9 cellular contexts compared by ENCODE assay signal in the genomic region with DNA sequence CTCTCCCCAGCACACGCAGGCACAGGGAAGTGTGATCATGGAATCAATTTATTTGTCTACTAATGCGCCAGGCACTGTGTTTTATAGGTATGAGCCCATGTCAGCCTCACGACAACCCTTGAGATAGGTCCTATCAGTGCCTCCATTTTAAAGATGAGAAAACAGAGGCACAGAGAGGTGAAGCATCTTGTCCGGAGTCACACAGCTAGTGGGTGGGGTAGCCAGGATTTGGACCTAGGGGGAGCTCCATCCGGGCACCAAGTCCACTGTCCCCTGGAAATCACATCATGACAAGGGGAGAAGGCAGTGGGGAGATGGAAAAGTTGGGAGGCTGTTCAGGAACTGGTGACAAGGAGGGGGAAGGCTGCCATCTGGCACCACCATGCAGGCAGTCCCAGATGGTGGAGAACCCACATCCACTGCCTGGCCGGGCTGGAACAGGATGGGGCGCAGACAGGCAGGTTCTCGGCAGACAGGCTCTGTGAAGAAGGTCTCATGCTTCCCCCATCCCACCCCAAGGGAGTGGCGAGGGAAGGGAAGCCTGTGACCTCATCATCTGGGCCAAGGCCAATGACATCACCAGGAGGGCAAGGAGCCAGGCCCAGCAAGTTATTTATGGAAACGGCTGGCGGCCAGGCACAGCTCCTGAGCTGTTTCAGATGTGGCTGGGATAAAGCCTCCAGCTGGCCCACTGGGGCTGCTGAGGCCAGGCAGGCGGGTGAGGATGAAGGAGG.
DNase-seq lines count a peak whose midpoint lies in the region; ATAC-seq and TF ChIP-seq lines count a peak whose summit lies in the region.
"Had no signal": no experiment of that assay in that cellular context is flagged by ENCODE, and none has a peak within 500 bp of the region (broad histone marks: within the 10 kb centered on the region; RNA-seq: fewer than 3 reads in every experiment).

No MANE protein-coding gene starts in this region.

- no peaks in the 10 kb centered on the region for H4K20me1 ChIP-seq in mammary epithelial cell (ENCODE audit: insufficient read depth, low read length)

- peak; percentile 81 for ATAC-seq in left lung

- CTCF ChIA-PET in AG04449 (lab: Yijun Ruan, JAX), result no interaction called here
- CTCF ChIA-PET in mammary epithelial cell (lab: Charles Lee; ENCODE audit: low non-redundant PET), result interaction anchor here (0.7 kb wide), 1 partner anchor 27 kb away, joined by 4 read pairs; no protein-coding TSS in a partner anchor

- peaks cover 11% of the 10 kb centered on the region for H3K27me3 ChIP-seq in mammary epithelial cell (ENCODE audit: insufficient read depth, low read length)
- H3K27me3 ChIP-seq in left lung, result no peaks in the 10 kb centered on the region
- H3K27me3 ChIP-seq in HAP-1 (ENCODE audit: low read depth), result no peaks in the 10 kb centered on the region

- intact Hi-C loops in mammary epithelial cell (cut with micrococcal nuclease), result no loop called here
- intact Hi-C loops in left lung (cut with DNase I), result no loop called here

- H3K9ac ChIP-seq in mammary epithelial cell (ENCODE audit: insufficient read depth, low read length), result no peak overlapping the region
- H3K9ac ChIP-seq: parathyroid adenoma had no signal

- H3K27ac ChIP-seq in mammary epithelial cell (ENCODE audit: insufficient read depth, low read depth, low read length) (no peak overlapping the region), left lung (no peak overlapping the region)
- H3K27ac ChIP-seq: parathyroid adenoma had no signal

- whole genome bisulfite sequencing in mammary epithelial cell (ENCODE audit: low coverage, missing lambda C conversion rate), result 33% methylated on average over 12 of the region's 12 CpGs

- no peaks in the 10 kb centered on the region for H3K9me3 ChIP-seq in mammary epithelial cell (replicated peaks; ENCODE audit: insufficient read depth, low read length)
- H3K9me3 ChIP-seq in left lung, result no peaks in the 10 kb centered on the region
- no peaks in the 10 kb centered on the region for H3K9me3 ChIP-seq in HAP-1

- POLR2A ChIA-PET in AG04449 (lab: Yijun Ruan, JAX), result no interaction called here

- DNase-seq in AG04449 (ENCODE audit: low read depth, low spot score), result peak; percentile 28
- DNase-seq in NCI-H2029 (lab: John Stamatoyannopoulos, UW), result peak; percentile 84
- peak; percentile 71 for DNase-seq in mammary epithelial cell
- DNase-seq in left lung, result peak in 1 of 2 donors; percentile 70
- DNase-seq in HAP-1 (ENCODE audit: low spot score in 2 of 2), result no peak
- no peak for DNase-seq in activated CD8-positive, alpha-beta memory T cell treated with anti-CD3 and anti-CD28 coated beads, Interleukin-2, amount 50 U/mL, for 4 hours
- DNase-seq in HCEC 1CT, result no peak
- DNase-seq in activated CD4-positive, alpha-beta T cell treated with anti-CD3 and anti-CD28 coated beads, Interleukin-2, amount 50 U/mL, for 4 hours, result no peak

- dilution Hi-C loops in mammary epithelial cell (cut with HindIII; ENCODE audit: low sequenced_read_pairs), result loop anchor here (5.0 kb wide), 1 partner anchor 72 kb away; no protein-coding TSS in a partner anchor

- H3K79me2 ChIP-seq in mammary epithelial cell (ENCODE audit: insufficient read depth, low read length), result no peaks in the 10 kb centered on the region
- H3K79me2 ChIP-seq: parathyroid adenoma had no signal

- H3K4me2 ChIP-seq in mammary epithelial cell (ENCODE audit: insufficient read depth, low read depth, low read length), result no peak overlapping the region

- in situ Hi-C loops in mammary epithelial cell (cut with MboI; ENCODE audit: low sequenced_read_pairs in 2 of 2), result no loop called here
- in situ Hi-C loops in HAP-1 (cut with MboI; ENCODE audit: low sequenced_read_pairs), result no loop called here

- no TSS peak for BruUV-seq in mammary epithelial cell (replicated peaks; lab: Mats Ljungman, UMichigan)

- H3K36me3 ChIP-seq in mammary epithelial cell (ENCODE audit: insufficient read depth, low read length), result no peaks in the 10 kb centered on the region
- no peaks in the 10 kb centered on the region for H3K36me3 ChIP-seq in left lung
- no peaks in the 10 kb centered on the region for H3K36me3 ChIP-seq in HAP-1 (replicated peaks)

- H2AFZ ChIP-seq in mammary epithelial cell (ENCODE audit: low read depth, low read length), result no peak overlapping the region
- H2AFZ ChIP-seq: parathyroid adenoma had no signal

- H3K4me3 ChIP-seq in AG04449 (ENCODE audit: low read depth, low read length), result no peak overlapping the region
- no peak overlapping the region for H3K4me3 ChIP-seq in mammary epithelial cell (replicated peaks in 1 of 3; ENCODE audit: insufficient read depth in 1 of 3, low read depth in 2 of 3, low read length in 3 of 3)
- H3K4me3 ChIP-seq in left lung, result no peak overlapping the region
- H3K4me3 ChIP-seq in HAP-1, result no peak overlapping the region

- peaks cover 3% of the 10 kb centered on the region for H3K4me1 ChIP-seq in mammary epithelial cell (ENCODE audit: insufficient read depth, low read length)
- peaks cover 13 to 15% of the 10 kb centered on the region in 2 donors for H3K4me1 ChIP-seq in left lung
- H3K4me1 ChIP-seq in HAP-1, result no peaks in the 10 kb centered on the region
- H3K4me1 ChIP-seq: parathyroid adenoma had no signal

- TF ChIP-seq CTCF in AG04449 (IDR thresholded peaks at IDR 0.05; ENCODE audit: insufficient read depth, low read length, missing control alignments) (no peak), mammary epithelial cell (conservative IDR thresholded peaks at IDR 0.05 in 1 of 2, IDR thresholded peaks at IDR 0.05 in 1 of 2; ENCODE audit: extremely low read depth in 1 of 2, insufficient read depth in 1 of 2, low read depth in 1 of 2, low read length in 2 of 2) (no peak), left lung (IDR thresholded peaks at IDR 0.05) (no peak)

Comparison
In these comparisons a context has a peak if more than half of its experiments do, and no peak if none do; other contexts are left out.
1. DNase-seq: peak in AG04449 (single experiment), NCI-H2029 (single experiment) and mammary epithelial cell (single experiment); none in HAP-1 (0 of 2), activated CD8-positive, alpha-beta memory T cell treated with anti-CD3 and anti-CD28 coated beads, Interleukin-2, amount 50 U/mL, for 4 hours (single experiment), HCEC 1CT (single experiment) and activated CD4-positive, alpha-beta T cell treated with anti-CD3 and anti-CD28 coated beads, Interleukin-2, amount 50 U/mL, for 4 hours (0 of 2).